ENCODE assay signal across 3 cellular contexts in the genomic region with DNA sequence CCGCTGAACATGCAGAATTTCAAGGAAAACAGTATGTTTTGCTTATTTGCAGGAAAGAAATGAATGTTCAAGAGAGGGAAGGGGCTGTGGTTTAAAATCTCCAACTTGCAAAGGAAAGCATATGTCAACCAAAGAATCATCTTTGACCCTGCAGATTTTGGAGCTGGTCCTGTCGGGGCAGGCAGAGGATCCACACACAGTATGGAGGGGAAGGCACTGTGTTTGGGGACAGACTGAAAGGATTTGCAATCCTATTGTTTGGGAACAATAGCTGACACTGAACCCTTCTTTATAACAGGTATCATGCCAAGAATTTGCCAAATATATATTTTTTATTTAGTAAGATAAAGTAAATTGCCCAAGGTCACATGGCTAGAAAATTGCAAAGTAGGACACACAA.
TF ChIP-seq lines count a peak whose summit lies in the region.

No MANE protein-coding gene starts in this region.

TF ChIP-seq in GM23338, 12 proteins besides CTCF, POLR2A, EP300 and RAD21:
- no peak for TF ChIP-seq STAT1 (IDR thresholded peaks at IDR 0.05; ENCODE audit: unreplicated experiment)
- TF ChIP-seq ZNF331 (CRISPR knock-in tag; IDR thresholded peaks at IDR 0.05; ENCODE audit: low read depth), result no peak
- TF ChIP-seq NANOG (IDR thresholded peaks at IDR 0.05; ENCODE audit: borderline replicate concordance), result no peak
- no peak for TF ChIP-seq POLR2AphosphoS5 (IDR thresholded peaks at IDR 0.05; ENCODE audit: low read depth)
- no peak for TF ChIP-seq JUNB (IDR thresholded peaks at IDR 0.05; ENCODE audit: unreplicated experiment)
- no peak for TF ChIP-seq CREB1 (CRISPR knock-in tag; IDR thresholded peaks at IDR 0.05; ENCODE audit: low read depth)
- TF ChIP-seq ZNF114 (CRISPR knock-in tag; IDR thresholded peaks at IDR 0.05), result no peak
- TF ChIP-seq, protein P1, sequence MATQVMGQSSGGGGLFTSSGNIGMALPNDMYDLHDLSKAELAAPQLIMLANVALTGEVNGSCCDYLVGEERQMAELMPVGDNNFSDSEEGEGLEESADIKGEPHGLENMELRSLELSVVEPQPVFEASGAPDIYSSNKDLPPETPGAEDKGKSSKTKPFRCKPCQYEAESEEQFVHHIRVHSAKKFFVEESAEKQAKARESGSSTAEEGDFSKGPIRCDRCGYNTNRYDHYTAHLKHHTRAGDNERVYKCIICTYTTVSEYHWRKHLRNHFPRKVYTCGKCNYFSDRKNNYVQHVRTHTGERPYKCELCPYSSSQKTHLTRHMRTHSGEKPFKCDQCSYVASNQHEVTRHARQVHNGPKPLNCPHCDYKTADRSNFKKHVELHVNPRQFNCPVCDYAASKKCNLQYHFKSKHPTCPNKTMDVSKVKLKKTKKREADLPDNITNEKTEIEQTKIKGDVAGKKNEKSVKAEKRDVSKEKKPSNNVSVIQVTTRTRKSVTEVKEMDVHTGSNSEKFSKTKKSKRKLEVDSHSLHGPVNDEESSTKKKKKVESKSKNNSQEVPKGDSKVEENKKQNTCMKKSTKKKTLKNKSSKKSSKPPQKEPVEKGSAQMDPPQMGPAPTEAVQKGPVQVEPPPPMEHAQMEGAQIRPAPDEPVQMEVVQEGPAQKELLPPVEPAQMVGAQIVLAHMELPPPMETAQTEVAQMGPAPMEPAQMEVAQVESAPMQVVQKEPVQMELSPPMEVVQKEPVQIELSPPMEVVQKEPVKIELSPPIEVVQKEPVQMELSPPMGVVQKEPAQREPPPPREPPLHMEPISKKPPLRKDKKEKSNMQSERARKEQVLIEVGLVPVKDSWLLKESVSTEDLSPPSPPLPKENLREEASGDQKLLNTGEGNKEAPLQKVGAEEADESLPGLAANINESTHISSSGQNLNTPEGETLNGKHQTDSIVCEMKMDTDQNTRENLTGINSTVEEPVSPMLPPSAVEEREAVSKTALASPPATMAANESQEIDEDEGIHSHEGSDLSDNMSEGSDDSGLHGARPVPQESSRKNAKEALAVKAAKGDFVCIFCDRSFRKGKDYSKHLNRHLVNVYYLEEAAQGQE (IDR thresholded peaks at IDR 0.05; ENCODE audit: unreplicated experiment), result no peak

TF ChIP-seq in WTC11, 78 proteins besides CTCF, POLR2A, EP300 and RAD21:
- TF ChIP-seq NFATC4 (CRISPR knock-in tag; IDR thresholded peaks at IDR 0.05), result no peak
- TF ChIP-seq ZNF138 (CRISPR knock-in tag; conservative IDR thresholded peaks at IDR 0.05), result no peak
- TF ChIP-seq ELF4 (CRISPR knock-in tag; IDR thresholded peaks at IDR 0.05; ENCODE audit: low read depth), result no peak
- TF ChIP-seq, protein P2, sequence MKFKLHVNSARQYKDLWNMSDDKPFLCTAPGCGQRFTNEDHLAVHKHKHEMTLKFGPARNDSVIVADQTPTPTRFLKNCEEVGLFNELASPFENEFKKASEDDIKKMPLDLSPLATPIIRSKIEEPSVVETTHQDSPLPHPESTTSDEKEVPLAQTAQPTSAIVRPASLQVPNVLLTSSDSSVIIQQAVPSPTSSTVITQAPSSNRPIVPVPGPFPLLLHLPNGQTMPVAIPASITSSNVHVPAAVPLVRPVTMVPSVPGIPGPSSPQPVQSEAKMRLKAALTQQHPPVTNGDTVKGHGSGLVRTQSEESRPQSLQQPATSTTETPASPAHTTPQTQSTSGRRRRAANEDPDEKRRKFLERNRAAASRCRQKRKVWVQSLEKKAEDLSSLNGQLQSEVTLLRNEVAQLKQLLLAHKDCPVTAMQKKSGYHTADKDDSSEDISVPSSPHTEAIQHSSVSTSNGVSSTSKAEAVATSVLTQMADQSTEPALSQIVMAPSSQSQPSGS (CRISPR knock-in tag; IDR thresholded peaks at IDR 0.05; ENCODE audit: borderline replicate concordance, low read depth), result no peak
- TF ChIP-seq ETV6 (CRISPR knock-in tag; IDR thresholded peaks at IDR 0.05), result no peak
- TF ChIP-seq NR1H2 (CRISPR knock-in tag; IDR thresholded peaks at IDR 0.05), result no peak
- TF ChIP-seq ATF1 (CRISPR knock-in tag; IDR thresholded peaks at IDR 0.05), result no peak
- TF ChIP-seq HMGA2 (CRISPR knock-in tag; IDR thresholded peaks at IDR 0.05), result no peak
- TF ChIP-seq, protein P3, sequence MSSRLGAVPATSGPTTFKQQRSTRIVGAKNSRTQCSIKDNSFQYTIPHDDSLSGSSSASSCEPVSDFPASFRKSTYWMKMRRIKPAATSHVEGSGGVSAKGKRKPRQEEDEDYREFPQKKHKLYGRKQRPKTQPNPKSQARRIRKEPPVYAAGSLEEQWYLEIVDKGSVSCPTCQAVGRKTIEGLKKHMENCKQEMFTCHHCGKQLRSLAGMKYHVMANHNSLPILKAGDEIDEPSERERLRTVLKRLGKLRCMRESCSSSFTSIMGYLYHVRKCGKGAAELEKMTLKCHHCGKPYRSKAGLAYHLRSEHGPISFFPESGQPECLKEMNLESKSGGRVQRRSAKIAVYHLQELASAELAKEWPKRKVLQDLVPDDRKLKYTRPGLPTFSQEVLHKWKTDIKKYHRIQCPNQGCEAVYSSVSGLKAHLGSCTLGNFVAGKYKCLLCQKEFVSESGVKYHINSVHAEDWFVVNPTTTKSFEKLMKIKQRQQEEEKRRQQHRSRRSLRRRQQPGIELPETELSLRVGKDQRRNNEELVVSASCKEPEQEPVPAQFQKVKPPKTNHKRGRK (CRISPR knock-in tag; IDR thresholded peaks at IDR 0.05; ENCODE audit: borderline replicate concordance), result no peak
- TF ChIP-seq, protein P4, sequence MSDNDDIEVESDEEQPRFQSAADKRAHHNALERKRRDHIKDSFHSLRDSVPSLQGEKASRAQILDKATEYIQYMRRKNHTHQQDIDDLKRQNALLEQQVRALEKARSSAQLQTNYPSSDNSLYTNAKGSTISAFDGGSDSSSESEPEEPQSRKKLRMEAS (CRISPR knock-in tag; IDR thresholded peaks at IDR 0.05), result no peak
- no peak for TF ChIP-seq FOXK1 (CRISPR knock-in tag; IDR thresholded peaks at IDR 0.05)
TF ChIP-seq in WTC11: peak in this region for 0.

TF ChIP-seq in H1, 55 proteins besides CTCF, POLR2A, EP300 and RAD21:
- no peak for TF ChIP-seq BRCA1 (IDR thresholded peaks at IDR 0.05; ENCODE audit: low read depth, low read length)
- TF ChIP-seq, protein P2 (IDR thresholded peaks at IDR 0.05; ENCODE audit: low read length), result no peak
- TF ChIP-seq, protein P5, sequence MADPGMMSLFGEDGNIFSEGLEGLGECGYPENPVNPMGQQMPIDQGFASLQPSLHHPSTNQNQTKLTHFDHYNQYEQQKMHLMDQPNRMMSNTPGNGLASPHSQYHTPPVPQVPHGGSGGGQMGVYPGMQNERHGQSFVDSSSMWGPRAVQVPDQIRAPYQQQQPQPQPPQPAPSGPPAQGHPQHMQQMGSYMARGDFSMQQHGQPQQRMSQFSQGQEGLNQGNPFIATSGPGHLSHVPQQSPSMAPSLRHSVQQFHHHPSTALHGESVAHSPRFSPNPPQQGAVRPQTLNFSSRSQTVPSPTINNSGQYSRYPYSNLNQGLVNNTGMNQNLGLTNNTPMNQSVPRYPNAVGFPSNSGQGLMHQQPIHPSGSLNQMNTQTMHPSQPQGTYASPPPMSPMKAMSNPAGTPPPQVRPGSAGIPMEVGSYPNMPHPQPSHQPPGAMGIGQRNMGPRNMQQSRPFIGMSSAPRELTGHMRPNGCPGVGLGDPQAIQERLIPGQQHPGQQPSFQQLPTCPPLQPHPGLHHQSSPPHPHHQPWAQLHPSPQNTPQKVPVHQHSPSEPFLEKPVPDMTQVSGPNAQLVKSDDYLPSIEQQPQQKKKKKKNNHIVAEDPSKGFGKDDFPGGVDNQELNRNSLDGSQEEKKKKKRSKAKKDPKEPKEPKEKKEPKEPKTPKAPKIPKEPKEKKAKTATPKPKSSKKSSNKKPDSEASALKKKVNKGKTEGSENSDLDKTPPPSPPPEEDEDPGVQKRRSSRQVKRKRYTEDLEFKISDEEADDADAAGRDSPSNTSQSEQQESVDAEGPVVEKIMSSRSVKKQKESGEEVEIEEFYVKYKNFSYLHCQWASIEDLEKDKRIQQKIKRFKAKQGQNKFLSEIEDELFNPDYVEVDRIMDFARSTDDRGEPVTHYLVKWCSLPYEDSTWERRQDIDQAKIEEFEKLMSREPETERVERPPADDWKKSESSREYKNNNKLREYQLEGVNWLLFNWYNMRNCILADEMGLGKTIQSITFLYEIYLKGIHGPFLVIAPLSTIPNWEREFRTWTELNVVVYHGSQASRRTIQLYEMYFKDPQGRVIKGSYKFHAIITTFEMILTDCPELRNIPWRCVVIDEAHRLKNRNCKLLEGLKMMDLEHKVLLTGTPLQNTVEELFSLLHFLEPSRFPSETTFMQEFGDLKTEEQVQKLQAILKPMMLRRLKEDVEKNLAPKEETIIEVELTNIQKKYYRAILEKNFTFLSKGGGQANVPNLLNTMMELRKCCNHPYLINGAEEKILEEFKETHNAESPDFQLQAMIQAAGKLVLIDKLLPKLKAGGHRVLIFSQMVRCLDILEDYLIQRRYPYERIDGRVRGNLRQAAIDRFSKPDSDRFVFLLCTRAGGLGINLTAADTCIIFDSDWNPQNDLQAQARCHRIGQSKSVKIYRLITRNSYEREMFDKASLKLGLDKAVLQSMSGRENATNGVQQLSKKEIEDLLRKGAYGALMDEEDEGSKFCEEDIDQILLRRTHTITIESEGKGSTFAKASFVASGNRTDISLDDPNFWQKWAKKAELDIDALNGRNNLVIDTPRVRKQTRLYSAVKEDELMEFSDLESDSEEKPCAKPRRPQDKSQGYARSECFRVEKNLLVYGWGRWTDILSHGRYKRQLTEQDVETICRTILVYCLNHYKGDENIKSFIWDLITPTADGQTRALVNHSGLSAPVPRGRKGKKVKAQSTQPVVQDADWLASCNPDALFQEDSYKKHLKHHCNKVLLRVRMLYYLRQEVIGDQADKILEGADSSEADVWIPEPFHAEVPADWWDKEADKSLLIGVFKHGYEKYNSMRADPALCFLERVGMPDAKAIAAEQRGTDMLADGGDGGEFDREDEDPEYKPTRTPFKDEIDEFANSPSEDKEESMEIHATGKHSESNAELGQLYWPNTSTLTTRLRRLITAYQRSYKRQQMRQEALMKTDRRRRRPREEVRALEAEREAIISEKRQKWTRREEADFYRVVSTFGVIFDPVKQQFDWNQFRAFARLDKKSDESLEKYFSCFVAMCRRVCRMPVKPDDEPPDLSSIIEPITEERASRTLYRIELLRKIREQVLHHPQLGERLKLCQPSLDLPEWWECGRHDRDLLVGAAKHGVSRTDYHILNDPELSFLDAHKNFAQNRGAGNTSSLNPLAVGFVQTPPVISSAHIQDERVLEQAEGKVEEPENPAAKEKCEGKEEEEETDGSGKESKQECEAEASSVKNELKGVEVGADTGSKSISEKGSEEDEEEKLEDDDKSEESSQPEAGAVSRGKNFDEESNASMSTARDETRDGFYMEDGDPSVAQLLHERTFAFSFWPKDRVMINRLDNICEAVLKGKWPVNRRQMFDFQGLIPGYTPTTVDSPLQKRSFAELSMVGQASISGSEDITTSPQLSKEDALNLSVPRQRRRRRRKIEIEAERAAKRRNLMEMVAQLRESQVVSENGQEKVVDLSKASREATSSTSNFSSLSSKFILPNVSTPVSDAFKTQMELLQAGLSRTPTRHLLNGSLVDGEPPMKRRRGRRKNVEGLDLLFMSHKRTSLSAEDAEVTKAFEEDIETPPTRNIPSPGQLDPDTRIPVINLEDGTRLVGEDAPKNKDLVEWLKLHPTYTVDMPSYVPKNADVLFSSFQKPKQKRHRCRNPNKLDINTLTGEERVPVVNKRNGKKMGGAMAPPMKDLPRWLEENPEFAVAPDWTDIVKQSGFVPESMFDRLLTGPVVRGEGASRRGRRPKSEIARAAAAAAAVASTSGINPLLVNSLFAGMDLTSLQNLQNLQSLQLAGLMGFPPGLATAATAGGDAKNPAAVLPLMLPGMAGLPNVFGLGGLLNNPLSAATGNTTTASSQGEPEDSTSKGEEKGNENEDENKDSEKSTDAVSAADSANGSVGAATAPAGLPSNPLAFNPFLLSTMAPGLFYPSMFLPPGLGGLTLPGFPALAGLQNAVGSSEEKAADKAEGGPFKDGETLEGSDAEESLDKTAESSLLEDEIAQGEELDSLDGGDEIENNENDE (IDR thresholded peaks at IDR 0.05; ENCODE audit: insufficient replicate concordance, low read length), result no peak
